In the genomic region with DNA sequence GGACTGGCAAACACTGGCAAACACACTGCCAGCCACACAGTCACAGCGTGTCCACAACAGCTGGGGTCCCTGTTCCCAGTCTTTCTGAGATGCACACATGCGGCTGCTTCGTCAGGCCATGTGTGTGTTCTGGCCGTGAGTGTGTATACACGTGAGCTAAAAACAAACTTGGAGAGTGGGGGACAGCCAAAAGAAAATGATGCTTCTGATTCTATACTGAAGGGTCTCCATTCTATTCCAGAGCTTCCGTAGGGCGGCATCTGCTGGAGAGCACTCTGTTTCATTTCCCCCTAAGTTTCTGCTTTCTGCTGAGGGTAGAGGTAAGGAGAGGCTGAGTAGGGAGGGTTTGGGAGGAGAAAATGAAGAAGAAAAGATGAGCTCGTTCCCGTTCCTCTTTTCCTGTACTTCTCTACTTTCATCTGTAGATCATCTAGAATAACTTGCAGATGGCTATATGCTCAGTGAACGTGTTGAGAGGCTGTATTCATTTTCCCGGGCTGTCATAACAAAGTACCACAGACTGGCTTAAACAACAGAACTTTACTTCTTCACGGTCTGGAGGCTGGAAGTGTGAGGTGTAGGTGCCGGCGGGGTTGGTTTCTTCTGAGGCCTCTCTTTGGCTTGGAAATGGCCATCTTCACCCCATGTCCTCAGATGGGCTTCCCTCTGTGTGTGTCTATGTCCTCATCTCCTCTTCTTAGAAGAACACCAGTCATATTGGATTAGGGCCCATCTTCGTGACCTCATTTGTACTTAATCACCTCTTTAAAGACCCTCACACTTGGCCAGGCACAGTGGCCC, we compare ENCODE assay signal across 10 cellular contexts.
DNase-seq lines count a peak whose midpoint lies in the region; ATAC-seq and TF ChIP-seq lines count a peak whose summit lies in the region.
"Had no signal": no experiment of that assay in that cellular context is flagged by ENCODE, and none has a peak within 500 bp of the region (broad histone marks: within the 10 kb centered on the region; RNA-seq: fewer than 3 reads in every experiment).

No MANE protein-coding gene starts in this region.

- H3K4me3 ChIP-seq in WERI-Rb-1 (ENCODE audit: low read depth, low read length) = no peak overlapping the region
- no peak overlapping the region for H3K4me3 ChIP-seq in liver (ENCODE audit: low read depth in 1 of 3, low read length in 3 of 3)
- H3K4me3 ChIP-seq in thymus (ENCODE audit: low read length) = no peak overlapping the region

- no peak for DNase-seq in activated T-cell treated with anti-CD3 and anti-CD28 coated beads, Interleukin-2, amount 50 U/mL, for 24 hours
- no peak for DNase-seq in activated T-cell treated with anti-CD3 and anti-CD28 coated beads, Interleukin-2, amount 50 U/mL, for 4 hours
- DNase-seq in WERI-Rb-1 (no peak), NCI-H146 (lab: John Stamatoyannopoulos, UW) (no peak)
- DNase-seq: H9; stimulated activated CD4-positive, alpha-beta T cell treated with anti-CD3 and anti-CD28 coated beads, Interleukin-4, amount 100 ng/mL, for 24 hours had no signal

- H3K9ac ChIP-seq in liver (ENCODE audit: low read depth in 1 of 2, low read length in 2 of 2) = no peak overlapping the region

- H3K36me3 ChIP-seq in WERI-Rb-1 (no peaks in the 10 kb centered on the region), liver (ENCODE audit: control insufficient read depth in 4 of 4, insufficient read depth in 3 of 4, low read depth in 1 of 4, low read length in 3 of 4) (no peaks in the 10 kb centered on the region), thymus (ENCODE audit: control insufficient read depth, insufficient read depth) (no peaks in the 10 kb centered on the region)

- no peak overlapping the region for H3K27ac ChIP-seq in WERI-Rb-1
- peak overlapping the region; percentile 97 to 99 for H3K27ac ChIP-seq in liver (ENCODE audit: low read depth in 1 of 2, low read length in 2 of 2)
- peak overlapping the region; percentile 68 for H3K27ac ChIP-seq in thymus (ENCODE audit: low read depth)

- H3K4me1 ChIP-seq in liver (ENCODE audit: control insufficient read depth in 4 of 4, insufficient read depth in 4 of 4, low read length in 3 of 4) (peaks cover 20 to 71% (median 47%) of the 10 kb centered on the region in 4 donors), thymus (ENCODE audit: control insufficient read depth, insufficient read depth, low read length) (peaks cover 46% of the 10 kb centered on the region)

- H3K4me1 Mint-ChIP-seq in activated T-cell treated with anti-CD3 and anti-CD28 coated beads, Interleukin-2, amount 50 U/mL, for 24 hours (ENCODE audit: low read depth) = peaks cover 89% of the 10 kb centered on the region
- H3K4me1 Mint-ChIP-seq in activated T-cell treated with anti-CD3 and anti-CD28 coated beads, Interleukin-2, amount 50 U/mL, for 4 hours (ENCODE audit: low read depth) = peaks cover 78% of the 10 kb centered on the region

- H3K27me3 ChIP-seq in WERI-Rb-1 (ENCODE audit: insufficient read depth, low read depth, severe bottlenecking) = no peaks in the 10 kb centered on the region
- H3K27me3 ChIP-seq in liver (ENCODE audit: control insufficient read depth in 4 of 4, insufficient read depth in 4 of 4, low read length in 3 of 4) = no peaks in the 10 kb centered on the region
- no peaks in the 10 kb centered on the region for H3K27me3 ChIP-seq in thymus (ENCODE audit: control insufficient read depth, insufficient read depth)

- no peak for TF ChIP-seq RAD21 in liver (IDR thresholded peaks at IDR 0.05)

- TF ChIP-seq CTCF in WERI-Rb-1 (IDR thresholded peaks at IDR 0.05; ENCODE audit: low read depth, low read length) (0 out of 2 replicates have a peak, but pooled peaks have one; percentile 11), liver (IDR thresholded peaks at IDR 0.05; ENCODE audit: low read depth, low read length, missing input control) (no peak)

- no peaks in the 10 kb centered on the region for H3K27me3 Mint-ChIP-seq in activated T-cell treated with anti-CD3 and anti-CD28 coated beads, Interleukin-2, amount 50 U/mL, for 24 hours
- H3K27me3 Mint-ChIP-seq in activated T-cell treated with anti-CD3 and anti-CD28 coated beads, Interleukin-2, amount 50 U/mL, for 4 hours (ENCODE audit: low read depth) = no peaks in the 10 kb centered on the region

- H3K9me3 Mint-ChIP-seq in activated T-cell treated with anti-CD3 and anti-CD28 coated beads, Interleukin-2, amount 50 U/mL, for 24 hours = no peaks in the 10 kb centered on the region
- no peaks in the 10 kb centered on the region for H3K9me3 Mint-ChIP-seq in activated T-cell treated with anti-CD3 and anti-CD28 coated beads, Interleukin-2, amount 50 U/mL, for 4 hours
- H3K9me3 Mint-ChIP-seq: H9 had no signal

- H3K27ac Mint-ChIP-seq in activated T-cell treated with anti-CD3 and anti-CD28 coated beads, Interleukin-2, amount 50 U/mL, for 24 hours = peak overlapping the region; percentile 9

- H3K36me3 Mint-ChIP-seq in activated T-cell treated with anti-CD3 and anti-CD28 coated beads, Interleukin-2, amount 50 U/mL, for 24 hours (ENCODE audit: low read depth) = peaks cover 4% of the 10 kb centered on the region
- no peaks in the 10 kb centered on the region for H3K36me3 Mint-ChIP-seq in activated T-cell treated with anti-CD3 and anti-CD28 coated beads, Interleukin-2, amount 50 U/mL, for 4 hours (ENCODE audit: insufficient read depth)

- ATAC-seq in activated T-cell treated with anti-CD3 and anti-CD28 coated beads, Interleukin-2, amount 50 U/mL, for 4 hours = no peak
- ATAC-seq in GM19452 (IDR thresholded peaks at IDR 0.05; ENCODE audit: unreplicated experiment) = no peak
- ATAC-seq in HG03108 (IDR thresholded peaks at IDR 0.05; ENCODE audit: unreplicated experiment) = no peak

- 88% methylated on average over 15 of the region's 15 CpGs for WGBS in liver
- 80% methylated on average over 15 of the region's 15 CpGs for WGBS in thymus

- H3K9me3 ChIP-seq in WERI-Rb-1 (ENCODE audit: severe bottlenecking) (no peaks in the 10 kb centered on the region), liver (ENCODE audit: control insufficient read depth in 4 of 4, low read length in 3 of 4) (no peaks in the 10 kb centered on the region), thymus (ENCODE audit: control insufficient read depth) (no peaks in the 10 kb centered on the region)

- H3K4me3 Mint-ChIP-seq in activated T-cell treated with anti-CD3 and anti-CD28 coated beads, Interleukin-2, amount 50 U/mL, for 24 hours = no peak overlapping the region
- H3K4me3 Mint-ChIP-seq in activated T-cell treated with anti-CD3 and anti-CD28 coated beads, Interleukin-2, amount 50 U/mL, for 4 hours = no peak overlapping the region
- H3K4me3 Mint-ChIP-seq: H9 had no signal

TF ChIP-seq in liver, 16 proteins besides CTCF, POLR2A, EP300 and RAD21:
- TF ChIP-seq YY1 (IDR thresholded peaks at IDR 0.05) = no peak
